20 cellular contexts compared by ENCODE assay signal in genomic region chr7:11294218-11294617, GRCh38.
DNase-seq lines count a peak whose midpoint lies in the region; ATAC-seq, FAIRE-seq and TF ChIP-seq lines count a peak whose summit lies in the region.
"Had no signal": no experiment of that assay in that cellular context is flagged by ENCODE, and none has a peak within 500 bp of the region (broad histone marks: within the 10 kb centered on the region; RNA-seq: fewer than 3 reads in every experiment).

No MANE protein-coding gene starts in this region.

- POLR2A ChIA-PET in RWPE1 (lab: Yijun Ruan, JAX; ENCODE audit: low non-redundant PET), result no interaction called here

- ATAC-seq in HG03378 (IDR thresholded peaks at IDR 0.05; ENCODE audit: unreplicated experiment), result peak; percentile 55
- ATAC-seq: HepG2 had no signal

- H3K27ac ChIP-seq in VCaP (peak overlapping the region; percentile 85), RWPE1 (no peak overlapping the region)
- H3K27ac ChIP-seq: GM23248, Peyer's patch, SK-N-MC had no signal

- no peak for TF ChIP-seq CTCF in VCaP (conservative IDR thresholded peaks at IDR 0.05)
- no peak for TF ChIP-seq CTCF in RWPE1 (conservative IDR thresholded peaks at IDR 0.05; ENCODE audit: low read depth)

- CTCF ChIA-PET in RWPE1 (lab: Yijun Ruan, JAX), result no interaction called here

- peak; percentile 57 for FAIRE-seq in GM19239 (lab: Jason Lieb, UNC)
- FAIRE-seq: G401.6, GM12891, HepG2 had no signal

- DNase-seq in ELF-1 (ENCODE audit: low read depth, low spot score) (peak; percentile 1), GM19239 (ENCODE audit: insufficient read length, low spot score) (no peak), ecto neural progenitor cell (ENCODE audit: low spot score) (no peak), NCI-H2081 (lab: John Stamatoyannopoulos, UW) (no peak), RWPE1 (ENCODE audit: low spot score) (no peak), 8988T (no peak)
- DNase-seq: Calu3, GM23248, NCI-H146, NCI-H1930, NCI-H526, NCI-H82, Peyer's patch, SIG-M5 had no signal
